Comparison of ENCODE assay signal across 19 cellular contexts in genomic region chr5:80492741-80493140, GRCh38. TPM values are rescaled to one million over a fixed set of nuclear protein-coding genes. Genes with fewer than 3 reads are reported as not detected.
DNase-seq lines count a peak whose midpoint lies in the region; ATAC-seq and TF ChIP-seq lines count a peak whose summit lies in the region.
"Had no signal": no experiment of that assay in that cellular context is flagged by ENCODE, and none has a peak within 500 bp of the region (broad histone marks: within the 10 kb centered on the region; RNA-seq: fewer than 3 reads in every experiment).

No MANE protein-coding gene starts in this region.

- H3K36me3 Mint-ChIP-seq in Calu3 (ENCODE audit: insufficient read depth, unreplicated experiment) (peaks cover 35% of the 10 kb centered on the region), chondrocyte (ENCODE audit: low read depth) (peaks cover 2% of the 10 kb centered on the region)

- no peak for DNase-seq in Calu3
- DNase-seq in RWPE2 (ENCODE audit: low spot score), result no peak
- DNase-seq in epithelial cell of esophagus (ENCODE audit: low read depth), result peak; percentile 54
- DNase-seq in trophoblast cell, result no peak
- no peak for DNase-seq in chondrocyte (ENCODE audit: low spot score)
- no peak for DNase-seq in medulla oblongata (ENCODE audit: extremely low spot score)
- no peak for DNase-seq in A673 (ENCODE audit: low spot score)
- DNase-seq: C1 segment of cervical spinal cord; DMS79 treated with DMSO at 0.1 percent for 48 hours; NCI-H1417; NCI-H187; NCI-H2107; NCI-H510A; NK-92 treated with Interleukin-12 subunit alpha and Interleukin-12 subunit beta, amount 100 ng/mL, for 24 hours; Right ventricle myocardium superior had no signal

- CTCF ChIA-PET in Calu3 (lab: Charles Lee) (no interaction called here), A673 (lab: Charles Lee) (interaction anchor here (0.5 kb wide), 1 partner anchor 1675 kb away, joined by 3 read pairs; no protein-coding TSS in a partner anchor)

- peak overlapping the region; percentile 83 for H4K91ac ChIP-seq in trophoblast cell (ENCODE audit: low read depth, low read length)

- no peaks in the 10 kb centered on the region for H3K9me3 Mint-ChIP-seq in Calu3 (ENCODE audit: low read depth, unreplicated experiment)
- peaks cover 9% of the 10 kb centered on the region for H3K9me3 Mint-ChIP-seq in chondrocyte (ENCODE audit: low read depth)

- no peak overlapping the region for H2AFZ ChIP-seq in trophoblast cell (ENCODE audit: insufficient read depth, low read length, poor library complexity)

- H3K23ac ChIP-seq in trophoblast cell (ENCODE audit: low read length), result no peak overlapping the region

- peak overlapping the region; percentile 12 for H4K12ac ChIP-seq in trophoblast cell (ENCODE audit: low read depth, low read length)

- H3K27me3 ChIP-seq in RWPE2 (ENCODE audit: insufficient read depth, poor library complexity, severe bottlenecking) (no peaks in the 10 kb centered on the region), trophoblast cell (ENCODE audit: insufficient read depth, low read length) (no peaks in the 10 kb centered on the region), A673 (replicated peaks; ENCODE audit: insufficient read depth, low read depth, low read length, poor library complexity) (no peaks in the 10 kb centered on the region)

- POLR2A ChIA-PET in A673 (lab: Charles Lee; ENCODE audit: low non-redundant PET), result no interaction called here

- H3K9me3 ChIP-seq in RWPE2 (ENCODE audit: severe bottlenecking) (no peaks in the 10 kb centered on the region), trophoblast cell (ENCODE audit: insufficient read depth, low read depth, low read length) (peaks cover 2% of the 10 kb centered on the region), A673 (ENCODE audit: low read depth, low read length, poor library complexity, severe bottlenecking) (no peaks in the 10 kb centered on the region)
- H3K9me3 ChIP-seq: A549, HAP-1 had no signal

- WGBS in trophoblast cell (ENCODE audit: extremely low coverage, insufficient coverage, insufficient read length), result no CpG with 5 or more reads among the region's 3 CpGs

- H3K27me3 Mint-ChIP-seq in Calu3 (ENCODE audit: unreplicated experiment) (no peaks in the 10 kb centered on the region), chondrocyte (ENCODE audit: low read depth) (no peaks in the 10 kb centered on the region)

- H3K4me3 ChIP-seq in RWPE2 (ENCODE audit: severe bottlenecking) (no peak overlapping the region), epithelial cell of esophagus (ENCODE audit: low read length) (no peak overlapping the region), trophoblast cell (ENCODE audit: low read depth, low read length) (no peak overlapping the region), A673 (ENCODE audit: low read depth, low read length, poor library complexity, severe bottlenecking) (no peak overlapping the region)
- H3K4me3 ChIP-seq: A549, HAP-1 had no signal

- H3K27ac Mint-ChIP-seq in Calu3 (ENCODE audit: unreplicated experiment) (peak overlapping the region; percentile 78), chondrocyte (ENCODE audit: unreplicated experiment) (no peak overlapping the region)

- ATAC-seq in RWPE2 (ENCODE audit: low read depth) (no peak), esophagus mucosa (no peak)
- ATAC-seq: A549 had no signal

- peak overlapping the region; percentile 81 for H3K14ac ChIP-seq in trophoblast cell (ENCODE audit: low read length)

- no peak overlapping the region for H3K4ac ChIP-seq in trophoblast cell (ENCODE audit: low read depth, low read length)

- H3K36me3 ChIP-seq in RWPE2 (ENCODE audit: low read depth), result no peaks in the 10 kb centered on the region
- peaks cover 0 to 3% of the 10 kb centered on the region in 2 experiments for H3K36me3 ChIP-seq in trophoblast cell (ENCODE audit: control insufficient read depth in 1 of 2, insufficient read depth in 2 of 2, low read length in 2 of 2)
- no peaks in the 10 kb centered on the region for H3K36me3 ChIP-seq in A673 (ENCODE audit: insufficient read depth, low read length, poor library complexity, severe bottlenecking)
- H3K36me3 ChIP-seq: HAP-1 had no signal

- H3K79me2 ChIP-seq in trophoblast cell (ENCODE audit: control insufficient read depth, insufficient read depth, low read length, poor library complexity), result peaks cover 3% of the 10 kb centered on the region

- H3K4me1 Mint-ChIP-seq in Calu3 (ENCODE audit: low read depth, unreplicated experiment) (peaks cover 40% of the 10 kb centered on the region), chondrocyte (ENCODE audit: low read depth) (peaks cover 21% of the 10 kb centered on the region)

- intact Hi-C loops in Calu3 (cut with micrococcal nuclease; ENCODE audit: unreplicated experiment) (loop anchor here (5.0 kb wide), 1 partner anchor 75 kb away; no protein-coding TSS in a partner anchor), A673 (cut with micrococcal nuclease; ENCODE audit: unreplicated experiment) (no loop called here)

- H2BK12ac ChIP-seq in trophoblast cell (ENCODE audit: low read length), result peak overlapping the region; percentile 96

- H2BK5ac ChIP-seq in trophoblast cell (ENCODE audit: low read depth, low read length, poor library complexity), result peak overlapping the region; percentile 90

- H3K27ac ChIP-seq in RWPE2 (ENCODE audit: poor library complexity, severe bottlenecking) (peak overlapping the region; percentile 34), trophoblast cell (ENCODE audit: low read depth, low read length) (peak overlapping the region; percentile 80), A673 (ENCODE audit: low read depth, low read length, poor library complexity, severe bottlenecking) (no peak overlapping the region)
- H3K27ac ChIP-seq: A549, KMS-11 had no signal

- no peak overlapping the region for H3K4me3 Mint-ChIP-seq in Calu3 (ENCODE audit: low read depth, unreplicated experiment)
- no peak overlapping the region for H3K4me3 Mint-ChIP-seq in chondrocyte (ENCODE audit: unreplicated experiment)

- no TSS peak for BruUV-seq in Calu3 (replicated peaks; lab: Mats Ljungman, UMichigan)
- no TSS peak for BruUV-seq in A673 (replicated peaks; lab: Mats Ljungman, UMichigan)

- H3K4me1 ChIP-seq in RWPE2 (ENCODE audit: insufficient read depth, poor library complexity, severe bottlenecking) (peaks cover 12% of the 10 kb centered on the region), trophoblast cell (ENCODE audit: control insufficient read depth in 1 of 2, insufficient read depth in 2 of 2, low read length in 2 of 2) (peaks cover 13 to 21% of the 10 kb centered on the region in 2 experiments), A673 (ENCODE audit: insufficient read depth, low read length, poor library complexity, severe bottlenecking) (no peaks in the 10 kb centered on the region)

- H3K79me1 ChIP-seq in trophoblast cell (ENCODE audit: low read length), result peaks cover 29% of the 10 kb centered on the region

- peak overlapping the region; percentile 85 for H2BK120ac ChIP-seq in trophoblast cell (ENCODE audit: insufficient read depth, low read length, poor library complexity)

- no peak overlapping the region for H3K9ac ChIP-seq in trophoblast cell (ENCODE audit: low read length)
- H3K9ac ChIP-seq: KMS-11 had no signal

- H3K4me2 ChIP-seq in trophoblast cell (ENCODE audit: low read length), result no peak overlapping the region
- H3K4me2 ChIP-seq: A549, KMS-11 had no signal

- peak overlapping the region; percentile 95 for H2AK5ac ChIP-seq in trophoblast cell (ENCODE audit: low read length)

- TF ChIP-seq CTCF in Calu3 (IDR thresholded peaks at IDR 0.05; ENCODE audit: unreplicated experiment) (no peak), RWPE2 (IDR thresholded peaks at IDR 0.05; ENCODE audit: poor library complexity, severe bottlenecking) (no peak), epithelial cell of esophagus (IDR thresholded peaks at IDR 0.05; ENCODE audit: insufficient read depth, low read depth, low read length, missing control alignments) (no peak), chondrocyte (IDR thresholded peaks at IDR 0.05) (no peak), A673 (conservative IDR thresholded peaks at IDR 0.05; ENCODE audit: low read depth, low read length) (no peak)

- no peak overlapping the region for H3K18ac ChIP-seq in trophoblast cell (ENCODE audit: low read length)

- peak overlapping the region; percentile 43 for H4K8ac ChIP-seq in trophoblast cell (ENCODE audit: low read depth, low read length)

RNA-seq across cellular contexts. Expression of gene FAM151B, which starts 4.8 kb away (rescaled TPM):
- total RNA-seq in Calu3 (2022) (1.3 and 2.0 TPM in 2 replicates), chondrocyte (5.7 to 7.1 TPM (median 7.1 TPM) in 3 replicates), esophagus mucosa (1.3 TPM), A673 (2021) (4.0 and 4.3 TPM in 2 replicates)
- 1.4 and 1.7 TPM in 2 replicates for polyA plus RNA-seq in trophoblast cell (2013)
